In the genomic region with DNA sequence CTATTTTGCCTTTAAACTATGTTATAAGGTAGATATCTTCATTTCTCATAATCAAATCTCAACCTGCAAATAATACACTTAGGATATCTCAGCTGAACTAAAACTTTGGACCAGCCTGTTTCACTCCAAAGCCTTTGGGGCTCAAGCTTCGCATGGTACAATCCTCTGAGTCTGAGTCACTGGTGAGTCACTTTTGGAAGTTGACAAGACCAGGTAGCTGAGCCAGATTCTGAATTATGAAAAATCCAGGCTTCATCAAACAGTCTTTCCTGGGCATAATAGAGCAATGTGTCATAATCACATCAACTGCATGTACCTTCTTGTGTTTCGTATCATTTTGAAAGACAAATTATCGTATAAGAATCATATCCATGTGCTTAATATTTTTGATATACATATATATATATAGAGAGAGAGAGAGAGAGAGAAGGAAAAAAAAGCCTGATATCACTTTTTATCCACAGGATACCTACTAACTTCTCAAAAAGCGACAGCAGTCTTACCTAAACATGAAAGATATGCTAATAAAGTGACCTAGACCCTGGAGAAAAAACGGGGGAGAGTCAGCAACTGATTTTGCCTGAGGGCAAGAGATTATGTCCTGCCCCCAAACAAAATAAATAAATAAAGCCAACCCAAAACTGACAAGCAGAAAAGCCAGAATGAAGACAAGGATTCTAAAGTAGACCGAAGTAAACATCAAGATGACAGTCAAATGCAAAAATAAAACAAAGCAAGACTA, we compare ENCODE assay signal across 9 cellular contexts.
A peak's percentile ranks its signal among the peaks of the same experiment; 100 is the strongest.
DNase-seq lines count a peak whose midpoint lies in the region; ATAC-seq, FAIRE-seq and TF ChIP-seq lines count a peak whose summit lies in the region.
"Had no signal": no experiment of that assay in that cellular context is flagged by ENCODE, and none has a peak within 500 bp of the region (broad histone marks: within the 10 kb centered on the region; RNA-seq: fewer than 3 reads in every experiment).

No MANE protein-coding gene starts in this region.

- intact Hi-C loops in adrenal gland (cut with DNase I) = no loop called here

- peak; percentile 47 to 71 for ATAC-seq in activated CD4-positive, CD25-positive, alpha-beta regulatory T cell treated with anti-CD3 and anti-CD28 coated beads, Interleukin-2, amount 50 U/mL, for 24 hours

- TF ChIP-seq POLR2A in adrenal gland (IDR thresholded peaks at IDR 0.05) = no peak

- DNase-seq in activated CD4-positive, CD25-positive, alpha-beta regulatory T cell (lab: John Stamatoyannopoulos, UW) = no peak
- DNase-seq in adrenal gland (peak; percentile 41 to 73 (median 66)), D721Med (ENCODE audit: insufficient read length, low spot score) (no peak), mesothelial cell of epicardium (ENCODE audit: low spot score in 2 of 2, unreplicated experiment in 2 of 2) (no peak), DMS114 treated with DMSO at 0.1 percent for 48 hours (lab: John Stamatoyannopoulos, UW; ENCODE audit: unreplicated experiment) (no peak)

- H3K4me3 Mint-ChIP-seq in mesothelial cell of epicardium = no peak overlapping the region
- H3K4me3 Mint-ChIP-seq: B cell had no signal

- FAIRE-seq in islet of Langerhans (lab: Jason Lieb, UNC) (peak; percentile 82), D721Med (lab: Jason Lieb, UNC) (no peak)

- no peak overlapping the region for H3K9ac ChIP-seq in subcutaneous abdominal adipose tissue (ENCODE audit: low read length in 5 of 5)

- H3K4me1 ChIP-seq in adrenal gland (replicated peaks in 1 of 2) = peaks cover 0 to 15% of the 10 kb centered on the region in 2 donors
- H3K4me1 ChIP-seq in subcutaneous abdominal adipose tissue (ENCODE audit: control insufficient read depth in 5 of 5, insufficient read depth in 5 of 5, low read length in 5 of 5) = peaks cover 0 to 19% (median 0%) of the 10 kb centered on the region in 5 donors

- H3K27me3 Mint-ChIP-seq in mesothelial cell of epicardium (ENCODE audit: low read depth) = no peaks in the 10 kb centered on the region
- H3K27me3 Mint-ChIP-seq: B cell had no signal

- H3K36me3 ChIP-seq in adrenal gland (replicated peaks in 1 of 2) (no peaks in the 10 kb centered on the region), subcutaneous abdominal adipose tissue (ENCODE audit: control insufficient read depth in 5 of 5, insufficient read depth in 5 of 5, low read length in 5 of 5) (no peaks in the 10 kb centered on the region)

- no peaks in the 10 kb centered on the region for H3K36me3 Mint-ChIP-seq in mesothelial cell of epicardium

- H3K9me3 Mint-ChIP-seq in mesothelial cell of epicardium = peaks cover 9% of the 10 kb centered on the region

- H3K9me3 ChIP-seq in adrenal gland (replicated peaks in 1 of 3) (no peaks in the 10 kb centered on the region), subcutaneous abdominal adipose tissue (ENCODE audit: control insufficient read depth in 5 of 5, low read length in 5 of 5) (no peaks in the 10 kb centered on the region)

- no peaks in the 10 kb centered on the region for H3K27me3 ChIP-seq in adrenal gland
- H3K27me3 ChIP-seq in subcutaneous abdominal adipose tissue (ENCODE audit: control insufficient read depth in 5 of 5, insufficient read depth in 4 of 5, low read length in 5 of 5) = no peaks in the 10 kb centered on the region

- H3K27ac Mint-ChIP-seq in mesothelial cell of epicardium = no peak overlapping the region
- H3K27ac Mint-ChIP-seq: B cell had no signal

- no peak overlapping the region for H3K4me3 ChIP-seq in adrenal gland
- no peak overlapping the region for H3K4me3 ChIP-seq in subcutaneous abdominal adipose tissue (ENCODE audit: low read depth in 1 of 5, low read length in 5 of 5)

- peaks cover 11% of the 10 kb centered on the region for H3K4me1 Mint-ChIP-seq in mesothelial cell of epicardium
- H3K4me1 Mint-ChIP-seq: B cell had no signal

- WGBS in adrenal gland, 4 donors = 41 to 47% (median 46%) methylated on average over 6 of the region's 6 CpGs

- no peak for TF ChIP-seq CTCF in adrenal gland (IDR thresholded peaks at IDR 0.05)
- no peak for TF ChIP-seq CTCF in D721Med (IDR thresholded peaks at IDR 0.05; ENCODE audit: insufficient read depth, missing control alignments)
- TF ChIP-seq CTCF in mesothelial cell of epicardium (IDR thresholded peaks at IDR 0.05; ENCODE audit: unreplicated experiment) = no peak

- peak overlapping the region in 1 of 5 donors; percentile 6 for H3K27ac ChIP-seq in adrenal gland
- peak overlapping the region; percentile 55 for H3K27ac ChIP-seq in subcutaneous abdominal adipose tissue (ENCODE audit: low read depth, low read length)

Comparison
In these comparisons a context has a peak if more than half of its experiments do, and no peak if none do; other contexts are left out.
1. DNase-seq: peak in adrenal gland (7 of 7); none in activated CD4-positive, CD25-positive, alpha-beta regulatory T cell (0 of 4), D721Med (single experiment), mesothelial cell of epicardium (0 of 2) and DMS114 treated with DMSO at 0.1 percent for 48 hours (single experiment).